Comparison of ENCODE assay signal across 14 cellular contexts in the genomic region with DNA sequence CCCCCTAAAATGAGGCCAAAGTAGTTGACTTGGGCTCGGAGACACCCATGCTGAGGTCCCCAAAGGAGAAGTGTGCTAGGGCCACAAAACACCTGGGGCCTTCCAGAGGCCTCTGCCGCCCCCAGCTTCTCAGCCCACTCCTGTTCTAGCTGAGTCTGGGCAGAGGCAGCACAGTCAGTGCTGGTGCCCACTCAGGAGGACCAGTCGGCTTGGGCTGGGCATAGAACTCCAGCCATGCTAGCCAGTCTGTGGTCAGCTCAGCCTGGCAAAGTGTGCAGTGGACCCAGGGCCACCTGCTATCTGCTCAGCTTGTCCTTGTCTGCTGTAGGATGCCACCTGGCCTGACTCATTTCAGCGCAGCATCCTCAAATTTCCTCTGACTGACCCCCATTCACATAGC.
DNase-seq lines count a peak whose midpoint lies in the region; FAIRE-seq and TF ChIP-seq lines count a peak whose summit lies in the region.
"Had no signal": no experiment of that assay in that cellular context is flagged by ENCODE, and none has a peak within 500 bp of the region (broad histone marks: within the 10 kb centered on the region; RNA-seq: fewer than 3 reads in every experiment).

No MANE protein-coding gene starts in this region.

- H3K27me3 ChIP-seq in H1 (replicated peaks in 1 of 4; ENCODE audit: control insufficient read depth in 3 of 4, extremely low read depth in 1 of 4, insufficient read depth in 3 of 4, low read length in 3 of 4) (no peaks in the 10 kb centered on the region), tibial nerve (no peaks in the 10 kb centered on the region)
- H3K27me3 ChIP-seq: BLaER1 treated with 17β-estradiol and CSF1 and Interleukin-3, amounts not matched to agents 10 nM and 100 nM had no signal

- H3K9me3 Mint-ChIP-seq in neural crest cell (no peaks in the 10 kb centered on the region), type B pancreatic cell (no peaks in the 10 kb centered on the region)

- TF ChIP-seq POLR2A in H1 (IDR thresholded peaks at IDR 0.05; ENCODE audit: control extremely low read depth in 1 of 2, low read depth in 2 of 2, low read length in 2 of 2): no peak
- no peak for TF ChIP-seq POLR2A in tibial nerve (IDR thresholded peaks at IDR 0.05)

- H3K79me1 ChIP-seq in H1 (ENCODE audit: low read depth, low read length): no peaks in the 10 kb centered on the region

- H4K20me1 ChIP-seq in H1 (replicated peaks in 1 of 2; ENCODE audit: control insufficient read depth in 1 of 2, insufficient read depth in 2 of 2, low read length in 2 of 2): no peaks in the 10 kb centered on the region
- H4K20me1 ChIP-seq: BLaER1 treated with 17β-estradiol and CSF1 and Interleukin-3, amounts not matched to agents 10 nM and 100 nM had no signal

- WGBS in H1 (ENCODE audit: extremely low coverage in 1 of 2, insufficient coverage in 1 of 2, insufficient read length in 1 of 2, insufficient replicate concordance in 2 of 2, low coverage in 1 of 2, low lambda C conversion rate in 2 of 2, missing lambda C conversion rate in 1 of 2), 2 experiments: 87% methylated on average over 4 of the region's 4 CpGs; no CpG with 5 or more reads in 1 of the 2 experiments
- 93 to 100% methylated on average over 3 to 4 of the region's 4 CpGs for WGBS in tibial nerve, 2 donors

- peaks cover 15% of the 10 kb centered on the region for H3K4me1 ChIP-seq in HEK293 (ENCODE audit: control insufficient read depth, insufficient read depth, low read length)
- peaks cover 0 to 8% (median 3%) of the 10 kb centered on the region in 4 experiments; a peak in 5 of 7 replicates for H3K4me1 ChIP-seq in H1 (replicated peaks in 1 of 4; ENCODE audit: control insufficient read depth in 3 of 4, insufficient read depth in 4 of 4, low read length in 3 of 4)
- no peaks in the 10 kb centered on the region for H3K4me1 ChIP-seq in tibial nerve

- no peak overlapping the region for H3K18ac ChIP-seq in H1 (ENCODE audit: extremely low read depth, low read length)

- TF ChIP-seq RAD21 in H1 (IDR thresholded peaks at IDR 0.05 in 1 of 2, conservative IDR thresholded peaks at IDR 0.05 in 1 of 2; ENCODE audit: low read depth in 2 of 2, low read length in 2 of 2): no peak

- no peak overlapping the region for H2BK5ac ChIP-seq in H1 (ENCODE audit: low read depth, low read length)

- no peak overlapping the region for H3K14ac ChIP-seq in H1 (ENCODE audit: insufficient read length)

- H3K36me3 ChIP-seq in HEK293 (ENCODE audit: control insufficient read depth in 2 of 2, insufficient read depth in 1 of 2, low read length in 2 of 2) (no peaks in the 10 kb centered on the region), H1 (ENCODE audit: control insufficient read depth in 2 of 4, insufficient read depth in 4 of 4, low read length in 3 of 4) (no peaks in the 10 kb centered on the region), tibial nerve (no peaks in the 10 kb centered on the region)
- H3K36me3 ChIP-seq: BLaER1 treated with 17β-estradiol and CSF1 and Interleukin-3, amounts not matched to agents 10 nM and 100 nM had no signal

- no peaks in the 10 kb centered on the region for H3K23me2 ChIP-seq in H1 (ENCODE audit: low read depth, low read length)

- H3K27ac Mint-ChIP-seq in neural crest cell (ENCODE audit: unreplicated experiment): peak overlapping the region; percentile 16
- no peak overlapping the region for H3K27ac Mint-ChIP-seq in type B pancreatic cell
- H3K27ac Mint-ChIP-seq: CD4-positive, CD25-positive, alpha-beta regulatory T cell; IgD-negative memory B cell had no signal

- H3K27ac ChIP-seq in HEK293 (ENCODE audit: extremely low read depth, low read depth, low read length) (no peak overlapping the region), H1 (ENCODE audit: low read depth, low read length) (no peak overlapping the region), tibial nerve (no peak overlapping the region)
- H3K27ac ChIP-seq: BLaER1 treated with 17β-estradiol and CSF1 and Interleukin-3, amounts not matched to agents 10 nM and 100 nM had no signal

- no peak overlapping the region for H2AFZ ChIP-seq in H1 (ENCODE audit: low read length)

- H2BK12ac ChIP-seq in H1 (ENCODE audit: low read depth, low read length): no peak overlapping the region

- no peak overlapping the region for H3K23ac ChIP-seq in H1 (ENCODE audit: insufficient read length)

- no peak for TF ChIP-seq EP300 in H1 (IDR thresholded peaks at IDR 0.05; ENCODE audit: borderline replicate concordance in 1 of 2, low read depth in 2 of 2, low read length in 2 of 2)
- no peak for TF ChIP-seq EP300 in tibial nerve (IDR thresholded peaks at IDR 0.05)

- DNase-seq in H1 (ENCODE audit: low read depth in 1 of 2, low spot score in 2 of 2) (peak in 1 of 2 experiments; percentile 37), neural crest cell (ENCODE audit: low read depth, low spot score) (no peak), type B pancreatic cell (ENCODE audit: extremely low spot score, unreplicated experiment) (peak; percentile 25), tibial nerve (ENCODE audit: low spot score in 2 of 2) (no peak), GM13977 (ENCODE audit: low spot score) (no peak), HPDE6-E6E7 (ENCODE audit: extremely low spot score) (no peak)
- DNase-seq: ACHN; CD4-positive, CD25-positive, alpha-beta regulatory T cell; DMS53; GF-D8 had no signal

- peak overlapping the region; percentile 6; the same call in 1 of the 2 replicates for H2BK20ac ChIP-seq in H1 (ENCODE audit: low read length)

- in situ Hi-C loops in GM13977 (cut with MboI; ENCODE audit: low pct_unique_long_range_greater_than_20kb, low sequenced_read_pairs, unreplicated experiment): no loop called here

- H3K4me3 Mint-ChIP-seq in neural crest cell (no peak overlapping the region), type B pancreatic cell (no peak overlapping the region)
- H3K4me3 Mint-ChIP-seq: CD4-positive, CD25-positive, alpha-beta regulatory T cell had no signal

- H3K4ac ChIP-seq in H1 (replicated peaks; ENCODE audit: insufficient read length, low read depth, low read length): no peak overlapping the region

- FAIRE-seq in H1 (lab: Jason Lieb, UNC): no peak
- FAIRE-seq: H54 had no signal

- H4K5ac ChIP-seq in H1 (ENCODE audit: insufficient read length, low read depth, low read length): no peak overlapping the region

- no peaks in the 10 kb centered on the region for H3K27me3 Mint-ChIP-seq in neural crest cell (ENCODE audit: low read depth)
- no peaks in the 10 kb centered on the region for H3K27me3 Mint-ChIP-seq in type B pancreatic cell
- H3K27me3 Mint-ChIP-seq: IgD-negative memory B cell had no signal

- H3K9me3 ChIP-seq in HEK293 (ENCODE audit: control insufficient read depth, insufficient read depth, low read depth, low read length) (no peaks in the 10 kb centered on the region), H1 (ENCODE audit: insufficient read depth in 2 of 2, low read depth in 1 of 2, low read length in 1 of 2) (no peaks in the 10 kb centered on the region), tibial nerve (no peaks in the 10 kb centered on the region)
- H3K9me3 ChIP-seq: BLaER1 treated with 17β-estradiol and CSF1 and Interleukin-3, amounts not matched to agents 10 nM and 100 nM had no signal

- H3K79me2 ChIP-seq in H1 (ENCODE audit: control insufficient read depth in 1 of 2, insufficient read depth in 2 of 2, low read length in 2 of 2): no peaks in the 10 kb centered on the region

- H2BK120ac ChIP-seq in H1 (replicated peaks; ENCODE audit: low read depth, low read length): no peak overlapping the region

- H3K56ac ChIP-seq in H1 (replicated peaks; ENCODE audit: insufficient read length, low read depth, low read length): no peak overlapping the region

- TF ChIP-seq CTCF in HEK293 (tag by site-specific recombination; IDR thresholded peaks at IDR 0.05) (no peak), H1 (IDR thresholded peaks at IDR 0.05; ENCODE audit: control extremely low read depth in 1 of 3, insufficient read depth in 1 of 3, low read depth in 1 of 3, low read length in 3 of 3) (no peak), neural crest cell (conservative IDR thresholded peaks at IDR 0.05) (no peak), type B pancreatic cell (conservative IDR thresholded peaks at IDR 0.05) (no peak), tibial nerve (IDR thresholded peaks at IDR 0.05) (no peak), GM13977 (IDR thresholded peaks at IDR 0.05; ENCODE audit: extremely low read depth, insufficient read depth, missing control alignments) (no peak)

- no peak overlapping the region for H2BK15ac ChIP-seq in H1 (ENCODE audit: low read length)

- no peak overlapping the region for H4K8ac ChIP-seq in H1 (ENCODE audit: extremely low read depth, insufficient read depth, low read length)

- CTCF ChIA-PET in HEK293 (lab: Yijun Ruan, JAX): interaction anchor here (0.8 to 1.0 kb wide), 2 partner anchors 11 to 526 kb away, joined by 3 read pairs; no protein-coding TSS in a partner anchor
- CTCF ChIA-PET in H1 (lab: Charles Lee; ENCODE audit: partially characterized antibody): interaction anchor here (1.2 to 2.0 kb wide), 5 partner anchors 8 to 103 kb away, joined by 3 to 13 read pairs (median 5); no protein-coding TSS in a partner anchor

- POLR2A ChIA-PET in HEK293 (lab: Yijun Ruan, JAX): no interaction called here
- POLR2A ChIA-PET in H1 (lab: Charles Lee; ENCODE audit: partially characterized antibody): no interaction called here

- H3K36me3 Mint-ChIP-seq in neural crest cell (ENCODE audit: low read depth) (no peaks in the 10 kb centered on the region), type B pancreatic cell (no peaks in the 10 kb centered on the region)
- H3K36me3 Mint-ChIP-seq: CD4-positive, CD25-positive, alpha-beta regulatory T cell; IgD-negative memory B cell had no signal

- H3K4me1 Mint-ChIP-seq in neural crest cell (peaks cover 58% of the 10 kb centered on the region), type B pancreatic cell (ENCODE audit: unreplicated experiment) (peaks cover 40% of the 10 kb centered on the region)
- H3K4me1 Mint-ChIP-seq: CD4-positive, CD25-positive, alpha-beta regulatory T cell; IgD-negative memory B cell had no signal

- no peak overlapping the region for H4K91ac ChIP-seq in H1 (replicated peaks; ENCODE audit: insufficient read length, low read length)

- H3K4me2 ChIP-seq in H1 (ENCODE audit: insufficient read depth in 1 of 2, low read depth in 2 of 2, low read length in 2 of 2): no peak overlapping the region
- H3K4me2 ChIP-seq: BLaER1 treated with 17β-estradiol and CSF1 and Interleukin-3, amounts not matched to agents 10 nM and 100 nM had no signal

- no peak overlapping the region for H2AK5ac ChIP-seq in H1 (ENCODE audit: low read depth, low read length)

- H3K9ac ChIP-seq in H1 (replicated peaks in 1 of 4; ENCODE audit: extremely low read depth in 1 of 4, low read depth in 3 of 4, low read length in 3 of 4): no peak overlapping the region
- H3K9ac ChIP-seq: BLaER1 treated with 17β-estradiol and CSF1 and Interleukin-3, amounts not matched to agents 10 nM and 100 nM had no signal

- H3K4me3 ChIP-seq in HEK293 (ENCODE audit: low read depth, low read length) (no peak overlapping the region), H1 (ENCODE audit: extremely low read depth in 1 of 4, insufficient read depth in 2 of 4, low read depth in 3 of 4, low read length in 4 of 4) (no peak overlapping the region), tibial nerve (no peak overlapping the region)
- H3K4me3 ChIP-seq: BLaER1 treated with 17β-estradiol and CSF1 and Interleukin-3, amounts not matched to agents 10 nM and 100 nM had no signal
